1 cellular context compared by ENCODE assay signal in genomic region chr17:43165971-43166370, GRCh38. TPM values are rescaled to one million over a fixed set of nuclear protein-coding genes. Genes with fewer than 3 reads are reported as not detected.
"Had no signal": no experiment of that assay in that cellular context is flagged by ENCODE, and none has a peak within 500 bp of the region (broad histone marks: within the 10 kb centered on the region; RNA-seq: fewer than 3 reads in every experiment).

No MANE protein-coding gene starts in this region.

RNA-seq across cellular contexts. Expression of gene TMEM106A, which starts 45.7 kb away (rescaled TPM):
- polyA plus RNA-seq: neural cell had no signal
